In genomic region chr13:99046851-99047250, GRCh38 we compare ENCODE assay signal across 12 cellular contexts.
DNase-seq lines count a peak whose midpoint lies in the region; ATAC-seq and TF ChIP-seq lines count a peak whose summit lies in the region.
"Had no signal": no experiment of that assay in that cellular context is flagged by ENCODE, and none has a peak within 500 bp of the region (broad histone marks: within the 10 kb centered on the region; RNA-seq: fewer than 3 reads in every experiment).

No MANE protein-coding gene starts in this region.

- H3K9me3 ChIP-seq in CD8-positive, alpha-beta T cell (ENCODE audit: low read length): no peaks in the 10 kb centered on the region
- H3K9me3 ChIP-seq in OCI-LY7 (ENCODE audit: low read length): no peaks in the 10 kb centered on the region
- H3K9me3 ChIP-seq in osteoblast (ENCODE audit: low read depth, low read length): no peaks in the 10 kb centered on the region

- peak overlapping the region; percentile 75 for H3K4me3 Mint-ChIP-seq in CD8-positive, alpha-beta T cell
- no peak overlapping the region for H3K4me3 Mint-ChIP-seq in chondrocyte (ENCODE audit: unreplicated experiment)
- H3K4me3 Mint-ChIP-seq: H9 had no signal

- H3K4me1 Mint-ChIP-seq in CD8-positive, alpha-beta T cell (ENCODE audit: low read depth): peaks cover 89% of the 10 kb centered on the region
- peaks cover 37% of the 10 kb centered on the region for H3K4me1 Mint-ChIP-seq in chondrocyte (ENCODE audit: low read depth)

- H3K4me1 ChIP-seq in CD8-positive, alpha-beta T cell (ENCODE audit: insufficient read depth, low read length): peaks cover 96% of the 10 kb centered on the region
- H3K4me1 ChIP-seq in OCI-LY7 (ENCODE audit: insufficient read depth, low read length, poor library complexity, severe bottlenecking): peaks cover 65% of the 10 kb centered on the region
- peaks cover 26% of the 10 kb centered on the region for H3K4me1 ChIP-seq in osteoblast (ENCODE audit: insufficient read depth, low read length)

- H3K4me2 ChIP-seq in OCI-LY7 (ENCODE audit: low read length): peak overlapping the region; percentile 78
- peak overlapping the region; percentile 73 for H3K4me2 ChIP-seq in osteoblast (ENCODE audit: insufficient read depth, low read length)

- H4K20me1 ChIP-seq in OCI-LY7 (ENCODE audit: insufficient read depth, low read length) (no peaks in the 10 kb centered on the region), osteoblast (ENCODE audit: insufficient read depth, low read length) (no peaks in the 10 kb centered on the region)

- no peaks in the 10 kb centered on the region for H3K9me2 ChIP-seq in OCI-LY7 (ENCODE audit: insufficient read depth, low read length)

- H3K27me3 Mint-ChIP-seq in CD8-positive, alpha-beta T cell (ENCODE audit: low read depth): no peaks in the 10 kb centered on the region
- no peaks in the 10 kb centered on the region for H3K27me3 Mint-ChIP-seq in chondrocyte (ENCODE audit: low read depth)

- peaks cover 16% of the 10 kb centered on the region; the same call in 1 of the 2 replicates for H3K79me2 ChIP-seq in OCI-LY7 (ENCODE audit: insufficient read depth, low read depth, low read length)
- peaks cover 6% of the 10 kb centered on the region for H3K79me2 ChIP-seq in osteoblast (ENCODE audit: insufficient read depth, low read length)

- ATAC-seq in CD8-positive, alpha-beta T cell: no peak
- ATAC-seq in HG02981 (IDR thresholded peaks at IDR 0.05; ENCODE audit: unreplicated experiment): no peak

- POLR2A ChIA-PET in CD8-positive, alpha-beta T cell (lab: Charles Lee): interaction anchor here (1.0 to 5.3 kb wide), 7 partner anchors 13 to 62 kb away, joined by 3 to 35 read pairs (median 6); no protein-coding TSS in a partner anchor
- POLR2A ChIA-PET in OCI-LY7 (lab: Charles Lee): interaction anchor here (0.7 to 1.4 kb wide), 4 partner anchors 36 to 254 kb away, joined by 3 to 4 read pairs (median 3); no protein-coding TSS in a partner anchor

- TF ChIP-seq CTCF in CD8-positive, alpha-beta T cell (IDR thresholded peaks at IDR 0.05): no peak
- TF ChIP-seq CTCF in OCI-LY7 (conservative IDR thresholded peaks at IDR 0.05; ENCODE audit: low read length): no peak
- TF ChIP-seq CTCF in chondrocyte (IDR thresholded peaks at IDR 0.05): no peak
- TF ChIP-seq CTCF in osteoblast (IDR thresholded peaks at IDR 0.05; ENCODE audit: extremely low read depth, low read depth, low read length): no peak

- peak overlapping the region; percentile 91 for H3K27ac Mint-ChIP-seq in CD8-positive, alpha-beta T cell
- H3K27ac Mint-ChIP-seq in chondrocyte (ENCODE audit: unreplicated experiment): peak overlapping the region; percentile 82

- H3K27me3 ChIP-seq in CD8-positive, alpha-beta T cell (ENCODE audit: insufficient read depth, low read length): no peaks in the 10 kb centered on the region
- H3K27me3 ChIP-seq in osteoblast (ENCODE audit: insufficient read depth, low read length): no peaks in the 10 kb centered on the region

- peaks cover 3% of the 10 kb centered on the region for H3K36me3 Mint-ChIP-seq in CD8-positive, alpha-beta T cell
- peaks cover 1% of the 10 kb centered on the region for H3K36me3 Mint-ChIP-seq in chondrocyte (ENCODE audit: low read depth)

- H3K4me3 ChIP-seq in CD8-positive, alpha-beta T cell (ENCODE audit: low read depth, low read length): peak overlapping the region; percentile 10
- H3K4me3 ChIP-seq in OCI-LY7 (ENCODE audit: low read depth, low read length, poor library complexity, severe bottlenecking): peak overlapping the region; percentile 46
- peak overlapping the region; percentile 44 for H3K4me3 ChIP-seq in osteoblast (ENCODE audit: insufficient read depth, low read length)

- no peaks in the 10 kb centered on the region for H3K36me3 ChIP-seq in CD8-positive, alpha-beta T cell (ENCODE audit: insufficient read depth, low read length)
- H3K36me3 ChIP-seq in OCI-LY7 (ENCODE audit: insufficient read depth, low read length) (no peaks in the 10 kb centered on the region), osteoblast (ENCODE audit: insufficient read depth, low read length) (no peaks in the 10 kb centered on the region)

- peak overlapping the region; percentile 49 for H3K27ac ChIP-seq in CD8-positive, alpha-beta T cell (ENCODE audit: low read depth, low read length)
- H3K27ac ChIP-seq in OCI-LY7 (ENCODE audit: low read depth, low read length, poor library complexity, severe bottlenecking): peak overlapping the region; percentile 76
- H3K27ac ChIP-seq in osteoblast (ENCODE audit: low read depth, low read length): peak overlapping the region; percentile 52

- CTCF ChIA-PET in CD8-positive, alpha-beta T cell (lab: Charles Lee): interaction anchor here (1.0 to 1.7 kb wide), 4 partner anchors 10 to 40 kb away, joined by 3 to 4 read pairs (median 4); no protein-coding TSS in a partner anchor
- CTCF ChIA-PET in OCI-LY7 (lab: Charles Lee; ENCODE audit: unreplicated experiment): no interaction called here

- intact Hi-C loops in CD8-positive, alpha-beta T cell (cut with DNase I, micrococcal nuclease): loop anchor here (1.0 to 2.0 kb wide), 3 partner anchors 39 to 132 kb away; no protein-coding TSS in a partner anchor
- intact Hi-C loops in OCI-LY7 (cut with micrococcal nuclease; ENCODE audit: unreplicated experiment): no loop called here

- H3K9me3 Mint-ChIP-seq in CD8-positive, alpha-beta T cell: no peaks in the 10 kb centered on the region
- no peaks in the 10 kb centered on the region for H3K9me3 Mint-ChIP-seq in chondrocyte (ENCODE audit: low read depth)
- H3K9me3 Mint-ChIP-seq: H9 had no signal

- DNase-seq in CD8-positive, alpha-beta T cell: no peak
- no peak for DNase-seq in OCI-LY7 (ENCODE audit: low spot score)
- no peak for DNase-seq in chondrocyte (ENCODE audit: low spot score)
- no peak for DNase-seq in osteoblast (ENCODE audit: insufficient read length, low spot score, missing footprints)
- DNase-seq in amniotic stem cell (lab: John Stamatoyannopoulos, UW): no peak
- no peak for DNase-seq in epidermal melanocyte (ENCODE audit: insufficient read length, low spot score)
- no peak for DNase-seq in DMS114 treated with DMSO at 0.1 percent for 48 hours (lab: John Stamatoyannopoulos, UW; ENCODE audit: unreplicated experiment)
- DNase-seq: DMS 273 treated with DMSO at 0.1 percent for 48 hours; H9; NCI-H1694; stimulated activated CD4-positive, alpha-beta T cell treated with anti-CD3 and anti-CD28 coated beads, Interleukin-12 subunit alpha, Interleukin-12 subunit beta, amount 100 ng/mL, for 4 hours had no signal

- no TSS peak for BruUV-seq in OCI-LY7 (replicated peaks; lab: Mats Ljungman, UMichigan)

- H2AFZ ChIP-seq in OCI-LY7 (ENCODE audit: low read length) (peak overlapping the region; percentile 46; the same call in 1 of the 2 replicates), osteoblast (ENCODE audit: low read length) (no peak overlapping the region)
